29 cellular contexts compared by ENCODE assay signal in the genomic region with DNA sequence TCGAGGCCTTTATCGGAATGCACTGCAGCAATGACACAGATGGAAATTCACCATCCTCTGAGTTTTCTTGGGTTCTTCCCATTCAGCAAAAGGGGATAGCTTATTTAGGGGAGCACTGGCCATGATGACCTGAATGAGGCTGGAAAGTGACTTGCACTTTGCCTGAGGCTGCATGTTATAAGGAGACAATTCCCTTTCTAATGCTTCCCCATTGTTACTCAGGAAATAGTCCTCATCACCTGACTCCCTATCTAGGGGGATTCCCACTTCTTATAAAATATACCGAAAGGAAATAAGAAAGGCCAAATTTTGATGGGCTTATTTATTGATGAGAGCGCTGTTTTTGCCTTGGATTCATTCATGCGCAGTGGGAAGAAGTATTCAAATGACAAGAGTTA.
"Had no signal": no experiment of that assay in that cellular context is flagged by ENCODE, and none has a peak within 500 bp of the region (broad histone marks: within the 10 kb centered on the region; RNA-seq: fewer than 3 reads in every experiment).

No MANE protein-coding gene starts in this region.

- H3K9me3 Mint-ChIP-seq: dendritic cell treated with granulocyte-macrophage colony-stimulating factor and Interleukin-4, amounts not matched to agents 40 ng/mL and 50 ng/mL, for 4 days; endodermal cell; natural killer cell; stimulated activated effector memory CD8-positive, alpha-beta T cell treated with anti-CD3 and anti-CD28 coated beads, Interleukin-12 subunit alpha, Interleukin-12 subunit beta, amount 100 ng/mL, for 72 hours had no signal

- H3K4me1 Mint-ChIP-seq: immature natural killer cell; natural killer cell; stimulated activated effector memory CD8-positive, alpha-beta T cell treated with anti-CD3 and anti-CD28 coated beads, Interleukin-12 subunit alpha, Interleukin-12 subunit beta, amount 100 ng/mL, for 72 hours had no signal

- H3K27ac Mint-ChIP-seq: dendritic cell treated with granulocyte-macrophage colony-stimulating factor and Interleukin-4, amounts not matched to agents 40 ng/mL and 50 ng/mL, for 4 days; endodermal cell; immature natural killer cell; natural killer cell; stimulated activated effector memory CD8-positive, alpha-beta T cell treated with anti-CD3 and anti-CD28 coated beads, Interleukin-12 subunit alpha, Interleukin-12 subunit beta, amount 100 ng/mL, for 72 hours had no signal

- H3K27ac ChIP-seq: colonic mucosa, epithelial cell of prostate, gastrocnemius medialis, lower lobe of right lung, psoas muscle, sigmoid colon, thoracic aorta, tibial nerve, upper lobe of right lung, uterus had no signal

- DNase-seq: colonic mucosa; effector CD8-positive, alpha-beta T cell; endodermal cell; foreskin fibroblast; gastrocnemius medialis; head of caudate nucleus; immature natural killer cell; islet precursor cell; kidney glomerular epithelial cell; left colon; left ventricle myocardium superior; lower lobe of right lung; natural killer cell; posterior cingulate gyrus; psoas muscle; right cardiac atrium; sigmoid colon; stimulated activated CD4-positive, alpha-beta T cell treated with anti-CD3 and anti-CD28 coated beads, Interleukin-2, amount 100 ng/mL, for 24 hours; stimulated activated CD4-positive, alpha-beta T cell treated with anti-CD3 and anti-CD28 coated beads, Interleukin-4, amount 100 ng/mL, for 24 hours; stimulated activated naive CD4-positive, alpha-beta T cell treated with Interleukin-2 at 50 U/mL for 16 hours; substantia nigra; upper lobe of right lung; uterus had no signal

- H3K27me3 ChIP-seq: colonic mucosa, sigmoid colon, tibial nerve, upper lobe of right lung, uterus had no signal

- H3K4me3 ChIP-seq: colonic mucosa, gastrocnemius medialis, lower lobe of right lung, psoas muscle, sigmoid colon, thoracic aorta, tibial nerve, upper lobe of right lung, uterus had no signal

- H3K9me3 ChIP-seq: colonic mucosa, gastrocnemius medialis, lower lobe of right lung, psoas muscle, sigmoid colon, thoracic aorta, tibial nerve, upper lobe of right lung, uterus had no signal

- H3K36me3 ChIP-seq: colonic mucosa, gastrocnemius medialis, lower lobe of right lung, sigmoid colon, thoracic aorta, tibial nerve, upper lobe of right lung, uterus had no signal

- H3K4me1 ChIP-seq: colonic mucosa, psoas muscle, sigmoid colon, uterus had no signal

- H3K36me3 Mint-ChIP-seq: immature natural killer cell; natural killer cell; stimulated activated effector memory CD8-positive, alpha-beta T cell treated with anti-CD3 and anti-CD28 coated beads, Interleukin-12 subunit alpha, Interleukin-12 subunit beta, amount 100 ng/mL, for 72 hours had no signal

- H3K4me3 Mint-ChIP-seq: dendritic cell treated with granulocyte-macrophage colony-stimulating factor and Interleukin-4, amounts not matched to agents 40 ng/mL and 50 ng/mL, for 4 days; endodermal cell; immature natural killer cell; natural killer cell; stimulated activated effector memory CD8-positive, alpha-beta T cell treated with anti-CD3 and anti-CD28 coated beads, Interleukin-12 subunit alpha, Interleukin-12 subunit beta, amount 100 ng/mL, for 72 hours had no signal

- H3K27me3 Mint-ChIP-seq: dendritic cell treated with granulocyte-macrophage colony-stimulating factor and Interleukin-4, amounts not matched to agents 40 ng/mL and 50 ng/mL, for 4 days had no signal

- ATAC-seq: esophagus mucosa; left colon; lower lobe of right lung; natural killer cell; right cardiac atrium; stimulated activated effector memory CD8-positive, alpha-beta T cell treated with anti-CD3 and anti-CD28 coated beads, Interleukin-12 subunit alpha, Interleukin-12 subunit beta, amount 100 ng/mL, for 72 hours; upper lobe of right lung had no signal
